8 cellular contexts compared by ENCODE assay signal in the genomic region with DNA sequence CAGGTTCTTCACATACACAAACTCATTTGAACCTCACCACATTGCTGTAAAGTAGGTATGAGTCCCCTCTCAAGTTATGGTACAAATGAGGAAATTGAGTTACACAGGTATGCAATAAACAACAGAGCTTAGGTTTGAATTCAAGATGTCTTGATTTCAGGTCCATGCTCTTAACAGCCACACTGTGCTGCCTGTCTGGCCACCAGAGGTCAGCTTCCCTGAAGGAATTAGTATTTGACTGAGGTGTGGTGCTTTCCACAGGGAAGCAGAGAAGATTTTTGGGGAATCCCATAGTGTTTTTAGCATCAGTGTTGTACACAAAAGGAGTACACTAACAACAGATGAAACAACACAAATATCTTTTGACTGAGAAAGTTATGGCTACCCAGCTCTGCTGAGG.
DNase-seq lines count a peak whose midpoint lies in the region; ATAC-seq, FAIRE-seq and TF ChIP-seq lines count a peak whose summit lies in the region.

No MANE protein-coding gene starts in this region.

- H2BK20ac ChIP-seq in IMR-90 (ENCODE audit: low read depth, low read length), result no peak overlapping the region

- H4K5ac ChIP-seq in IMR-90 (ENCODE audit: low read depth, low read length), result no peak overlapping the region

- H3K79me2 ChIP-seq in keratinocyte (ENCODE audit: control insufficient read depth, insufficient read depth, low read length), result no peaks in the 10 kb centered on the region

- H3K14ac ChIP-seq in IMR-90 (replicated peaks; ENCODE audit: low read depth, low read length), result no peak overlapping the region

- H2AK9ac ChIP-seq in IMR-90 (replicated peaks; ENCODE audit: low read depth, low read length, poor library complexity), result no peak overlapping the region

- no peak overlapping the region for H3K27ac ChIP-seq in A673 (ENCODE audit: low read depth, low read length, poor library complexity, severe bottlenecking)
- no peak overlapping the region for H3K27ac ChIP-seq in IMR-90 (ENCODE audit: insufficient read depth, low read length)
- no peak overlapping the region for H3K27ac ChIP-seq in ascending aorta
- H3K27ac ChIP-seq in keratinocyte (ENCODE audit: control insufficient read depth, insufficient read depth, low read length), result no peak overlapping the region
- peak overlapping the region; percentile 62 to 71 for H3K27ac ChIP-seq in tibial artery

- CTCF ChIA-PET in A673 (lab: Charles Lee), result interaction anchor here (1.2 kb wide), 1 partner anchor 222 kb away, joined by 3 read pairs; no protein-coding TSS in a partner anchor
- CTCF ChIA-PET in IMR-90 (lab: Yijun Ruan, JAX), result interaction anchor here (0.6 to 1.7 kb wide), 8 partner anchors 12 to 297 kb away, joined by 3 to 6 read pairs (median 4); no protein-coding TSS in a partner anchor

- H3K27me3 ChIP-seq in A673 (replicated peaks; ENCODE audit: insufficient read depth, low read depth, low read length, poor library complexity) (no peaks in the 10 kb centered on the region), IMR-90 (ENCODE audit: control insufficient read depth, insufficient read depth, low read length) (no peaks in the 10 kb centered on the region), ascending aorta (no peaks in the 10 kb centered on the region), keratinocyte (ENCODE audit: control insufficient read depth, extremely low read depth, insufficient read depth, low read length) (no peaks in the 10 kb centered on the region), tibial artery (no peaks in the 10 kb centered on the region)

- H2AK5ac ChIP-seq in IMR-90 (ENCODE audit: low read depth, low read length), result no peak overlapping the region

- H3K9ac ChIP-seq in IMR-90 (ENCODE audit: low read depth, low read length), result no peak overlapping the region
- no peak overlapping the region for H3K9ac ChIP-seq in keratinocyte (ENCODE audit: control insufficient read depth, extremely low read depth, insufficient read depth, low read length)

- TF ChIP-seq CTCF in A673 (conservative IDR thresholded peaks at IDR 0.05; ENCODE audit: low read depth, low read length) (peak; percentile 61), IMR-90 (conservative IDR thresholded peaks at IDR 0.05; ENCODE audit: low read depth, low read length) (peak; percentile 46), ascending aorta (IDR thresholded peaks at IDR 0.05) (peak; percentile 41 to 67 (median 54)), keratinocyte (optimal IDR thresholded peaks at IDR 0.05 in 1 of 3, IDR thresholded peaks at IDR 0.05 in 1 of 3, conservative IDR thresholded peaks at IDR 0.05 in 1 of 3; ENCODE audit: extremely low read depth in 1 of 3, insufficient read depth in 2 of 3, low read length in 3 of 3) (peak; percentile 68 to 80 (median 73)), tibial artery (IDR thresholded peaks at IDR 0.05) (peak; percentile 55 to 59)

- no peak overlapping the region for H2AFZ ChIP-seq in IMR-90 (replicated peaks; ENCODE audit: low read length, poor library complexity)
- no peak overlapping the region for H2AFZ ChIP-seq in keratinocyte (ENCODE audit: control insufficient read depth, low read length)

- H3K9me3 ChIP-seq in A673 (ENCODE audit: low read depth, low read length, poor library complexity, severe bottlenecking) (no peaks in the 10 kb centered on the region), IMR-90 (ENCODE audit: control insufficient read depth, insufficient read depth, low read length) (no peaks in the 10 kb centered on the region), ascending aorta (no peaks in the 10 kb centered on the region), keratinocyte (ENCODE audit: control insufficient read depth, low read depth, low read length) (no peaks in the 10 kb centered on the region), tibial artery (no peaks in the 10 kb centered on the region)

- H3K36me3 ChIP-seq in A673 (ENCODE audit: insufficient read depth, low read length, poor library complexity, severe bottlenecking) (no peaks in the 10 kb centered on the region), IMR-90 (ENCODE audit: control insufficient read depth, insufficient read depth, low read length) (no peaks in the 10 kb centered on the region), ascending aorta (no peaks in the 10 kb centered on the region), keratinocyte (ENCODE audit: control insufficient read depth in 2 of 2, extremely low read depth in 1 of 2, insufficient read depth in 2 of 2, low read length in 2 of 2) (no peaks in the 10 kb centered on the region), tibial artery (no peaks in the 10 kb centered on the region)

- H3K4ac ChIP-seq in IMR-90 (ENCODE audit: low read depth, low read length), result no peak overlapping the region

- H3K4me3 ChIP-seq in A673 (ENCODE audit: low read depth, low read length, poor library complexity, severe bottlenecking), result no peak overlapping the region
- H3K4me3 ChIP-seq in IMR-90 (ENCODE audit: insufficient read depth, low read depth, low read length), result no peak overlapping the region
- H3K4me3 ChIP-seq in ascending aorta, result no peak overlapping the region
- no peak overlapping the region for H3K4me3 ChIP-seq in keratinocyte (ENCODE audit: control insufficient read depth in 2 of 3, extremely low read depth in 1 of 3, insufficient read depth in 2 of 3, low read depth in 1 of 3, low read length in 3 of 3)
- no peak overlapping the region for H3K4me3 ChIP-seq in tibial artery

- no peak overlapping the region for H2BK5ac ChIP-seq in IMR-90 (ENCODE audit: low read depth, low read length, poor library complexity, severe bottlenecking)

- BruUV-seq in A673 (replicated peaks; lab: Mats Ljungman, UMichigan), result no TSS peak
- no TSS peak for BruUV-seq in IMR-90 (replicated peaks; lab: Mats Ljungman, UMichigan)

- no peaks in the 10 kb centered on the region for H3K4me1 ChIP-seq in A673 (ENCODE audit: insufficient read depth, low read length, poor library complexity, severe bottlenecking)
- H3K4me1 ChIP-seq in IMR-90 (ENCODE audit: control insufficient read depth, insufficient read depth, low read length), result peaks cover 8% of the 10 kb centered on the region
- H3K4me1 ChIP-seq in ascending aorta, result peaks cover 0 to 29% of the 10 kb centered on the region in 2 donors
- no peaks in the 10 kb centered on the region for H3K4me1 ChIP-seq in keratinocyte (ENCODE audit: control insufficient read depth, extremely low read depth, insufficient read depth, low read length)
- peaks cover 0 to 72% (median 31%) of the 10 kb centered on the region in 4 donors for H3K4me1 ChIP-seq in tibial artery

- DNase-seq in A673 (ENCODE audit: low spot score) (peak; percentile 32), IMR-90 (peak; percentile 45), ascending aorta (ENCODE audit: low spot score in 2 of 2) (no peak), keratinocyte (ENCODE audit: low read depth, low spot score) (no peak), tibial artery (peak; percentile 41 to 66), hippocampal formation (lab: John Stamatoyannopoulos, UW) (no peak)

- no peak overlapping the region for H4K91ac ChIP-seq in IMR-90 (ENCODE audit: insufficient read depth, low read depth, low read length)

- 0 out of 2 replicates have a peak overlapping the region, but pooled peaks have one; percentile 22 for H2BK120ac ChIP-seq in IMR-90 (ENCODE audit: low read depth, low read length)

- H4K20me1 ChIP-seq in IMR-90 (ENCODE audit: insufficient read depth, low read length), result no peaks in the 10 kb centered on the region
- H4K20me1 ChIP-seq in keratinocyte (ENCODE audit: control insufficient read depth, extremely low read depth, insufficient read depth, low read length), result no peaks in the 10 kb centered on the region

- no peak for TF ChIP-seq POLR2A in IMR-90 (IDR thresholded peaks at IDR 0.05; ENCODE audit: low read depth, low read length)

- POLR2A ChIA-PET in A673 (lab: Charles Lee; ENCODE audit: low non-redundant PET) (no interaction called here), IMR-90 (lab: Charles Lee; ENCODE audit: unreplicated experiment) (no interaction called here)

- no peak overlapping the region for H3K23ac ChIP-seq in IMR-90 (ENCODE audit: low read depth, low read length)

- H3K18ac ChIP-seq in IMR-90 (ENCODE audit: low read depth, low read length), result no peak overlapping the region

- peak; percentile 82 for ATAC-seq in GM18502 (IDR thresholded peaks at IDR 0.05; ENCODE audit: poor library complexity, unreplicated experiment)
- ATAC-seq in IMR-90 (ENCODE audit: low read depth), result peak; percentile 29; the same call in 1 of the 2 replicates
- no peak for ATAC-seq in GM19467 (IDR thresholded peaks at IDR 0.05; ENCODE audit: unreplicated experiment)

- TF ChIP-seq RAD21 in IMR-90 (IDR thresholded peaks at IDR 0.05; ENCODE audit: low read length), result peak; percentile 45

- H2BK15ac ChIP-seq in IMR-90 (ENCODE audit: low read depth, low read length), result no peak overlapping the region

- H4K8ac ChIP-seq in IMR-90 (ENCODE audit: low read depth in 2 of 2, low read length in 2 of 2), result no peak overlapping the region

- dilution Hi-C loops in IMR-90 (cut with HindIII; ENCODE audit: low sequenced_read_pairs, unreplicated experiment), result no loop called here
- dilution Hi-C loops in keratinocyte (cut with MboI; ENCODE audit: extremely low pct_ligation_motif_present, low sequenced_read_pairs), result loop anchor here (25.0 kb wide), 1 partner anchor 219 kb away; no protein-coding TSS in a partner anchor

- H3K4me2 ChIP-seq in IMR-90 (ENCODE audit: low read depth, low read length), result no peak overlapping the region
- H3K4me2 ChIP-seq in keratinocyte (ENCODE audit: control insufficient read depth, extremely low read depth, insufficient read depth, low read depth, low read length), result no peak overlapping the region

- intact Hi-C loops in A673 (cut with micrococcal nuclease; ENCODE audit: unreplicated experiment) (loop anchor here (1.0 to 5.0 kb wide), 2 partner anchors 74 to 222 kb away; no protein-coding TSS in a partner anchor), IMR-90 (cut with micrococcal nuclease) (loop anchor here (2.0 to 5.0 kb wide), 2 partner anchors 96 to 224 kb away; no protein-coding TSS in a partner anchor), ascending aorta (cut with DNase I) (loop anchor here (5.0 to 10.0 kb wide), 2 partner anchors 94 to 402 kb away; a partner anchor contains a TSS), tibial artery (cut with DNase I; ENCODE audit: low total_unique reads) (loop anchor here (10.0 kb wide), 2 partner anchors 92 to 222 kb away; a partner anchor contains a TSS)

- H3K9me1 ChIP-seq in IMR-90 (ENCODE audit: insufficient read depth, low read length), result no peaks in the 10 kb centered on the region
- no peaks in the 10 kb centered on the region for H3K9me1 ChIP-seq in keratinocyte (ENCODE audit: control insufficient read depth, extremely low read depth, insufficient read depth, low read length)

- H3K79me1 ChIP-seq in IMR-90 (ENCODE audit: low read depth in 1 of 2, low read length in 2 of 2), result no peaks in the 10 kb centered on the region

- in situ Hi-C loops in IMR-90 (cut with MboI; ENCODE audit: low sequenced_read_pairs), result no loop called here

- H3K56ac ChIP-seq in IMR-90 (ENCODE audit: extremely low read depth, insufficient read depth, low read length), result no peak overlapping the region

- peak; percentile 9 for FAIRE-seq in keratinocyte (lab: Jason Lieb, UNC)

TF ChIP-seq in IMR-90, 13 proteins besides CTCF, POLR2A, EP300 and RAD21 (continues in another document):
- TF ChIP-seq SMC3 (IDR thresholded peaks at IDR 0.05; ENCODE audit: low read depth, low read length), result peak; percentile 42

Comparison
In these comparisons a context has a peak if more than half of its experiments do, and no peak if none do; other contexts are left out.
1. DNase-seq: peak in A673 (single experiment), IMR-90 (single experiment) and tibial artery (2 of 2); none in ascending aorta (0 of 2), keratinocyte (single experiment) and hippocampal formation (0 of 2).
2. H3K27ac ChIP-seq: peak in tibial artery (2 of 2); none in A673 (single experiment), IMR-90 (single experiment), ascending aorta (0 of 2) and keratinocyte (single experiment).
3. Peak in every context shown above with its lines, with median percentiles within 50 percentile points of each other: CTCF ChIP-seq.